In genomic region chr3:67018105-67018788, GRCh38 we compare ENCODE assay signal across 9 cellular contexts. TPM values are rescaled to one million over a fixed set of nuclear protein-coding genes. Genes with fewer than 3 reads are reported as not detected.
A peak's percentile ranks its signal among the peaks of the same experiment; 100 is the strongest.
DNase-seq lines count a peak whose midpoint lies in the region; FAIRE-seq and TF ChIP-seq lines count a peak whose summit lies in the region.
"Had no signal": no experiment of that assay in that cellular context is flagged by ENCODE, and none has a peak within 500 bp of the region (broad histone marks: within the 10 kb centered on the region; RNA-seq: fewer than 3 reads in every experiment).

No MANE protein-coding gene starts in this region.

- CTCF ChIA-PET in activated naive CD4-positive, alpha-beta T cell treated with anti-CD3 and anti-CD28 coated beads, Interleukin-2, amount 10 ng/mL, durations not matched to agents 7 days and 5 days (lab: Charles Lee) = interaction anchor here (1.5 kb wide), 1 partner anchor 46 kb away, joined by 3 read pairs; no protein-coding TSS in a partner anchor

- H3K9me3 Mint-ChIP-seq in activated naive CD4-positive, alpha-beta T cell treated with anti-CD3 and anti-CD28 coated beads, Interleukin-2, amount 10 ng/mL, durations not matched to agents 7 days and 5 days = no peaks in the 10 kb centered on the region
- H3K9me3 Mint-ChIP-seq in type B pancreatic cell (no peaks in the 10 kb centered on the region), endodermal cell (no peaks in the 10 kb centered on the region)

- H3K36me3 Mint-ChIP-seq in activated naive CD4-positive, alpha-beta T cell treated with anti-CD3 and anti-CD28 coated beads, Interleukin-2, amount 10 ng/mL, durations not matched to agents 7 days and 5 days = no peaks in the 10 kb centered on the region
- no peaks in the 10 kb centered on the region for H3K36me3 Mint-ChIP-seq in type B pancreatic cell
- no peaks in the 10 kb centered on the region for H3K36me3 Mint-ChIP-seq in endodermal cell (ENCODE audit: low read depth)

- WGBS in endodermal cell (ENCODE audit: insufficient coverage in 1 of 2, insufficient read length in 1 of 2), 2 experiments = 87% methylated on average over 9 to 12 of the region's 12 CpGs

- peak; percentile 24 for DNase-seq in activated naive CD4-positive, alpha-beta T cell treated with anti-CD3 and anti-CD28 coated beads, Interleukin-2, amount 10 ng/mL, durations not matched to agents 7 days and 5 days
- DNase-seq in activated naive CD4-positive, alpha-beta T cell treated with Interleukin-2 at 50 U/mL for 16 hours = no peak
- DNase-seq in HK-2 (ENCODE audit: unreplicated experiment) (peak; percentile 5), erythroblast (lab: John Stamatoyannopoulos, UW) (peak; percentile 89 to 91), type B pancreatic cell (ENCODE audit: extremely low spot score, unreplicated experiment) (no peak), GM10266 (ENCODE audit: extremely low spot score) (no peak), D721Med (ENCODE audit: insufficient read length, low spot score) (no peak), endodermal cell (no peak)

- TF ChIP-seq CTCF in type B pancreatic cell (conservative IDR thresholded peaks at IDR 0.05) (no peak), GM10266 (IDR thresholded peaks at IDR 0.05; ENCODE audit: control insufficient read depth, insufficient read depth, low read depth, missing control alignments) (no peak), D721Med (IDR thresholded peaks at IDR 0.05; ENCODE audit: insufficient read depth, missing control alignments) (no peak), endodermal cell (conservative IDR thresholded peaks at IDR 0.05) (no peak)

- H3K27ac Mint-ChIP-seq in activated naive CD4-positive, alpha-beta T cell treated with anti-CD3 and anti-CD28 coated beads, Interleukin-2, amount 10 ng/mL, durations not matched to agents 7 days and 5 days = no peak overlapping the region
- H3K27ac Mint-ChIP-seq in type B pancreatic cell (peak overlapping the region; percentile 27), endodermal cell (no peak overlapping the region)

- H3K4me1 Mint-ChIP-seq in activated naive CD4-positive, alpha-beta T cell treated with anti-CD3 and anti-CD28 coated beads, Interleukin-2, amount 10 ng/mL, durations not matched to agents 7 days and 5 days = peaks cover 16% of the 10 kb centered on the region
- H3K4me1 Mint-ChIP-seq in type B pancreatic cell (ENCODE audit: unreplicated experiment) (peaks cover 18% of the 10 kb centered on the region), endodermal cell (peaks cover 35% of the 10 kb centered on the region)

- H3K36me3 ChIP-seq in endodermal cell (ENCODE audit: control insufficient read depth, insufficient read depth, low read length) = no peaks in the 10 kb centered on the region

- no peaks in the 10 kb centered on the region for H3K9me3 ChIP-seq in endodermal cell (ENCODE audit: control insufficient read depth, low read length)

- H3K27me3 Mint-ChIP-seq in activated naive CD4-positive, alpha-beta T cell treated with anti-CD3 and anti-CD28 coated beads, Interleukin-2, amount 10 ng/mL, durations not matched to agents 7 days and 5 days = peaks cover 5% of the 10 kb centered on the region
- H3K27me3 Mint-ChIP-seq in type B pancreatic cell (peaks cover 8% of the 10 kb centered on the region), endodermal cell (ENCODE audit: insufficient read depth) (peaks cover 2% of the 10 kb centered on the region)

- H3K4me3 Mint-ChIP-seq in activated naive CD4-positive, alpha-beta T cell treated with anti-CD3 and anti-CD28 coated beads, Interleukin-2, amount 10 ng/mL, durations not matched to agents 7 days and 5 days = peak overlapping the region; percentile 11
- H3K4me3 Mint-ChIP-seq in type B pancreatic cell (peak overlapping the region; percentile 21), endodermal cell (no peak overlapping the region)

- H3K27ac ChIP-seq in endodermal cell (ENCODE audit: low read depth, low read length) = no peak overlapping the region
- H3K27ac ChIP-seq: SK-N-MC had no signal

- no peaks in the 10 kb centered on the region for H3K27me3 ChIP-seq in endodermal cell (ENCODE audit: control insufficient read depth, insufficient read depth, low read length, poor library complexity, severe bottlenecking)

- H3K4me1 ChIP-seq in endodermal cell (ENCODE audit: control insufficient read depth, insufficient read depth, low read length) = peaks cover 9% of the 10 kb centered on the region

- TF ChIP-seq POLR2A in erythroblast (IDR thresholded peaks at IDR 0.05; ENCODE audit: low read length) = peak; percentile 37

- FAIRE-seq in D721Med (lab: Jason Lieb, UNC) = no peak

- H3K4me3 ChIP-seq in endodermal cell (ENCODE audit: low read length) = no peak overlapping the region
- H3K4me3 ChIP-seq: SK-N-MC had no signal

- no peak overlapping the region for H3K9ac ChIP-seq in endodermal cell (ENCODE audit: extremely low read depth, low read length, poor library complexity, severe bottlenecking)

RNA-seq across cellular contexts. Expression of gene KBTBD8, which starts 20.1 kb away (rescaled TPM):
- total RNA-seq in type B pancreatic cell (ENCODE audit: low replicate concordance) = 4.8 and 5.6 TPM in 2 replicates
- 1 to 10 TPM; 3.5 to 6.2 TPM for total RNA-seq in endodermal cell
- 3.2 TPM for polyA plus RNA-seq in endodermal cell (2013, experiment 1 of 2)
- polyA plus RNA-seq in endodermal cell (2013, experiment 2 of 2) = 5.6 TPM

Comparison
In these comparisons a context has a peak if more than half of its experiments do, and no peak if none do; other contexts are left out.
1. DNase-seq: peak in activated naive CD4-positive, alpha-beta T cell treated with anti-CD3 and anti-CD28 coated beads, Interleukin-2, amount 10 ng/mL, durations not matched to agents 7 days and 5 days (single experiment), HK-2 (single experiment) and erythroblast (2 of 2); none in activated naive CD4-positive, alpha-beta T cell treated with Interleukin-2 at 50 U/mL for 16 hours (single experiment), type B pancreatic cell (single experiment), GM10266 (single experiment), D721Med (single experiment) and endodermal cell (single experiment).